In genomic region chr19:481100-481499, GRCh38 we compare ENCODE assay signal across 2 cellular contexts. TPM values are rescaled to one million over a fixed set of nuclear protein-coding genes. Genes with fewer than 3 reads are reported as not detected.
"Had no signal": no experiment of that assay in that cellular context is flagged by ENCODE, and none has a peak within 500 bp of the region (broad histone marks: within the 10 kb centered on the region; RNA-seq: fewer than 3 reads in every experiment).

No MANE protein-coding gene starts in this region.

RNA-seq across cellular contexts. Expression of gene MADCAM1, which starts 15.2 kb away (rescaled TPM):
- total RNA-seq: ascending aorta, SK-MEL-5 had no signal
